In the genomic region with DNA sequence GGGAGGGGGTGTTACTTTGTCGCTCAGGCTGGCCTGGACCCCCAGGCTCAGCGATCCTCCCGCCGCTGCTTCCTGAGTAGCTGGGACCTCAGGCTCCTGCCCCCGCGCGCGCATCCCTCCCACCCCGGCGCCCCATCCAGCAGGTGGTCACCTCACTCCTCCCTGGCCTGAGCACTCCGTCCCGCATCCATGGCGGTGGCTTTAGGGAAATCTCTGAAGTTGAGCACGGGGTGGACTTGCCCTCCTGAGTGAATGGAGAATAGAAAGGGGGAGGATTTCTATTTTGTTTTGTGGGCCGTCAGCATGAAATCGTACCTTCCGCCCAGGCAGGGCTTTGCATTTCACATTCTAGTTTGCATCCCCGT, we compare ENCODE assay signal across 8 cellular contexts. TPM values are rescaled to one million over a fixed set of nuclear protein-coding genes. Genes with fewer than 3 reads are reported as not detected.
DNase-seq lines count a peak whose midpoint lies in the region; ATAC-seq and TF ChIP-seq lines count a peak whose summit lies in the region.

No MANE protein-coding gene starts in this region.

- peaks cover 21% of the 10 kb centered on the region for H3K79me2 ChIP-seq in GM23338 (replicated peaks; ENCODE audit: insufficient read depth)

- DNase-seq in CD1c-positive myeloid dendritic cell (ENCODE audit: extremely low spot score) (peak; percentile 3), GM23338 (ENCODE audit: low spot score) (no peak), T-helper 22 cell (ENCODE audit: low read depth) (peak; percentile 1), cardiac muscle cell (ENCODE audit: low read depth in 1 of 2, low spot score in 1 of 2) (no peak), retinal pigment epithelial cell (ENCODE audit: low read depth) (no peak), inferior parietal cortex (ENCODE audit: extremely low spot score) (no peak), A172 (ENCODE audit: low spot score) (no peak), MG63 (no peak)

- H3K27me3 ChIP-seq in GM23338 (ENCODE audit: insufficient read depth) (no peaks in the 10 kb centered on the region), cardiac muscle cell (no peaks in the 10 kb centered on the region), MG63 (no peaks in the 10 kb centered on the region)

- H3K27me3 Mint-ChIP-seq in GM23338 (ENCODE audit: insufficient read depth, low read depth, poor library complexity) = peaks cover 7% of the 10 kb centered on the region

- TF ChIP-seq CTCF in GM23338 (conservative IDR thresholded peaks at IDR 0.05; ENCODE audit: low read depth in 2 of 2) (no peak), cardiac muscle cell (IDR thresholded peaks at IDR 0.05; ENCODE audit: low read depth, low read length) (no peak), retinal pigment epithelial cell (conservative IDR thresholded peaks at IDR 0.05; ENCODE audit: low read depth, low read length) (no peak)

- H3K4me2 ChIP-seq in GM23338 = peak overlapping the region; percentile 96

- H3K4me3 ChIP-seq in GM23338 = peak overlapping the region; percentile 98
- peak overlapping the region; percentile 96 for H3K4me3 ChIP-seq in cardiac muscle cell
- H3K4me3 ChIP-seq in retinal pigment epithelial cell (ENCODE audit: low read length) = peak overlapping the region; percentile 81
- H3K4me3 ChIP-seq in MG63 = no peak overlapping the region

- peak overlapping the region; percentile 93 for H2AFZ ChIP-seq in GM23338

- peak overlapping the region; percentile 98 for H3K4me3 Mint-ChIP-seq in GM23338

- 0 out of 3 replicates have a peak, but pooled peaks cover 2% of the 10 kb centered on the region for H3K9me3 Mint-ChIP-seq in GM23338

- H3K36me3 ChIP-seq in GM23338 (ENCODE audit: insufficient read depth) (no peaks in the 10 kb centered on the region), cardiac muscle cell (no peaks in the 10 kb centered on the region), MG63 (no peaks in the 10 kb centered on the region)

- peak overlapping the region; percentile 95 for H3K27ac Mint-ChIP-seq in GM23338

- H3K4me1 Mint-ChIP-seq in GM23338 = peaks cover 42% of the 10 kb centered on the region

- peak; percentile 16 for ATAC-seq in GM23338

- peaks cover 11% of the 10 kb centered on the region; the same call in 2 of the 3 replicates for H3K36me3 Mint-ChIP-seq in GM23338 (ENCODE audit: low read depth)

- H3K4me1 ChIP-seq in GM23338 (ENCODE audit: insufficient read depth) (peaks cover 18% of the 10 kb centered on the region), cardiac muscle cell (ENCODE audit: low read depth) (peaks cover 17% of the 10 kb centered on the region)

- H4K20me1 ChIP-seq in GM23338 (replicated peaks; ENCODE audit: insufficient read depth) = no peaks in the 10 kb centered on the region

- H3K9me2 ChIP-seq in GM23338 (ENCODE audit: insufficient read depth) = no peaks in the 10 kb centered on the region

- H3K27ac ChIP-seq in GM23338 (ENCODE audit: low read depth) = peak overlapping the region; percentile 79; the same call in 1 of the 2 replicates
- peak overlapping the region; percentile 97 for H3K27ac ChIP-seq in cardiac muscle cell

- H3F3A ChIP-seq in GM23338 (replicated peaks; ENCODE audit: low read depth) = 0 out of 2 replicates have a peak, but pooled peaks cover 5% of the 10 kb centered on the region

- H3K9me3 ChIP-seq in cardiac muscle cell (ENCODE audit: low read depth) (no peaks in the 10 kb centered on the region), MG63 (no peaks in the 10 kb centered on the region)

TF ChIP-seq in GM23338, 12 proteins besides CTCF, POLR2A, EP300 and RAD21:
- TF ChIP-seq STAT1 (IDR thresholded peaks at IDR 0.05; ENCODE audit: unreplicated experiment) (no peak), ZNF331 (CRISPR knock-in tag; IDR thresholded peaks at IDR 0.05; ENCODE audit: low read depth) (no peak), EZH2 (IDR thresholded peaks at IDR 0.05; ENCODE audit: low read depth, unreplicated experiment) (no peak)
- TF ChIP-seq, protein P1, sequence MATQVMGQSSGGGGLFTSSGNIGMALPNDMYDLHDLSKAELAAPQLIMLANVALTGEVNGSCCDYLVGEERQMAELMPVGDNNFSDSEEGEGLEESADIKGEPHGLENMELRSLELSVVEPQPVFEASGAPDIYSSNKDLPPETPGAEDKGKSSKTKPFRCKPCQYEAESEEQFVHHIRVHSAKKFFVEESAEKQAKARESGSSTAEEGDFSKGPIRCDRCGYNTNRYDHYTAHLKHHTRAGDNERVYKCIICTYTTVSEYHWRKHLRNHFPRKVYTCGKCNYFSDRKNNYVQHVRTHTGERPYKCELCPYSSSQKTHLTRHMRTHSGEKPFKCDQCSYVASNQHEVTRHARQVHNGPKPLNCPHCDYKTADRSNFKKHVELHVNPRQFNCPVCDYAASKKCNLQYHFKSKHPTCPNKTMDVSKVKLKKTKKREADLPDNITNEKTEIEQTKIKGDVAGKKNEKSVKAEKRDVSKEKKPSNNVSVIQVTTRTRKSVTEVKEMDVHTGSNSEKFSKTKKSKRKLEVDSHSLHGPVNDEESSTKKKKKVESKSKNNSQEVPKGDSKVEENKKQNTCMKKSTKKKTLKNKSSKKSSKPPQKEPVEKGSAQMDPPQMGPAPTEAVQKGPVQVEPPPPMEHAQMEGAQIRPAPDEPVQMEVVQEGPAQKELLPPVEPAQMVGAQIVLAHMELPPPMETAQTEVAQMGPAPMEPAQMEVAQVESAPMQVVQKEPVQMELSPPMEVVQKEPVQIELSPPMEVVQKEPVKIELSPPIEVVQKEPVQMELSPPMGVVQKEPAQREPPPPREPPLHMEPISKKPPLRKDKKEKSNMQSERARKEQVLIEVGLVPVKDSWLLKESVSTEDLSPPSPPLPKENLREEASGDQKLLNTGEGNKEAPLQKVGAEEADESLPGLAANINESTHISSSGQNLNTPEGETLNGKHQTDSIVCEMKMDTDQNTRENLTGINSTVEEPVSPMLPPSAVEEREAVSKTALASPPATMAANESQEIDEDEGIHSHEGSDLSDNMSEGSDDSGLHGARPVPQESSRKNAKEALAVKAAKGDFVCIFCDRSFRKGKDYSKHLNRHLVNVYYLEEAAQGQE (IDR thresholded peaks at IDR 0.05; ENCODE audit: unreplicated experiment) = no peak

RNA-seq across cellular contexts. Expression of a gene that starts 0.4 kb away (rescaled TPM):
- total RNA-seq in GM23338 (2014; rRNA removed; shearing (Covaris generic)) = 29.3 and 30.9 TPM in 2 replicates
- polyA plus RNA-seq in GM23338 (2016; fragmentation: Nextera tagmentation; extraction: Ambion mirVana) (5.3 and 6.4 TPM in 2 replicates), cardiac muscle cell (2.7 and 3.3 TPM in 2 replicates)
- 1.9 and 3.5 TPM in 2 replicates for total RNA-seq in cardiac muscle cell
- 2.1 and 2.7 TPM in 2 replicates for total RNA-seq in A172 (2014; rRNA removed; shearing (Covaris generic))
- total RNA-seq in MG63 (2014; rRNA removed; shearing (Covaris generic); ENCODE audit: low replicate concordance) = not detected in 2 replicates

RNA-seq across cellular contexts. Expression of a gene that starts 35.3 kb away (rescaled TPM):
- 35.0 and 40.1 TPM in 2 replicates for total RNA-seq in GM23338 (2014; rRNA removed; shearing (Covaris generic))
- polyA plus RNA-seq in GM23338 (2016; fragmentation: Nextera tagmentation; extraction: Ambion mirVana) = 13.4 and 17.1 TPM in 2 replicates
- total RNA-seq in cardiac muscle cell = 9.4 and 11.3 TPM in 2 replicates
- 11.7 and 14.3 TPM in 2 replicates for polyA plus RNA-seq in cardiac muscle cell
- 22.4 and 37.0 TPM in 2 replicates for total RNA-seq in A172 (2014; rRNA removed; shearing (Covaris generic))
- 9.7 and 14.4 TPM in 2 replicates for total RNA-seq in MG63 (2014; rRNA removed; shearing (Covaris generic); ENCODE audit: low replicate concordance)

Comparison
In these comparisons a context has a peak if more than half of its experiments do, and no peak if none do; other contexts are left out.
1. DNase-seq: peak in CD1c-positive myeloid dendritic cell (single experiment) and T-helper 22 cell (single experiment); none in GM23338 (single experiment), cardiac muscle cell (0 of 2), retinal pigment epithelial cell (single experiment), inferior parietal cortex (single experiment), A172 (single experiment) and MG63 (single experiment).